Comparison of ENCODE assay signal across 38 cellular contexts in genomic region chr5:78890663-78891379, GRCh38.
"Had no signal": no experiment of that assay in that cellular context is flagged by ENCODE, and none has a peak within 500 bp of the region (broad histone marks: within the 10 kb centered on the region; RNA-seq: fewer than 3 reads in every experiment).

No MANE protein-coding gene starts in this region.

- ATAC-seq: activated CD8-positive, alpha-beta T cell treated with anti-CD3 and anti-CD28 coated beads for 36 hours; activated naive CD8-positive, alpha-beta T cell treated with anti-CD3 and anti-CD28 coated beads, Interleukin-2, amount 50 U/mL, for 24 hours; activated T-cell treated with anti-CD3 and anti-CD28 coated beads, Interleukin-2, amount 50 U/mL, for 4 hours; activated T-cell treated with anti-CD3 and anti-CD28 coated beads, Interleukin-2, amount 50 U/mL, for 72 hours had no signal

- H3K27ac Mint-ChIP-seq: activated B cell treated with CpG ODN at 0.5 μM for 24 hours; activated CD4-positive, alpha-beta memory T cell treated with anti-CD3 and anti-CD28 coated beads for 36 hours; activated CD4-positive, alpha-beta T cell treated with anti-CD3 and anti-CD28 coated beads, Interleukin-2, amount 10 ng/mL, durations not matched to agents 24 days and 14 days; activated CD8-positive, alpha-beta T cell treated with anti-CD3 and anti-CD28 coated beads for 36 hours; activated naive CD4-positive, alpha-beta T cell treated with anti-CD3 and anti-CD28 coated beads, Interleukin-2, amount 10 ng/mL, durations not matched to agents 7 days and 5 days; activated naive CD4-positive, alpha-beta T cell treated with anti-CD3 and anti-CD28 coated beads, Interleukin-2, amount 50 U/mL, for 24 hours; activated naive CD8-positive, alpha-beta T cell; activated naive CD8-positive, alpha-beta T cell treated with anti-CD3 and anti-CD28 coated beads, Interleukin-2, amount 10 ng/mL, durations not matched to agents 7 days and 5 days; activated naive CD8-positive, alpha-beta T cell treated with anti-CD3 and anti-CD28 coated beads, Interleukin-2, amount 50 U/mL, for 24 hours; activated T-cell treated with anti-CD3 and anti-CD28 coated beads, Interleukin-2, amount 50 U/mL, for 72 hours; activated T-helper 2 cell treated with anti-CD3 and anti-CD28 coated beads, Interferon-gamma antibody, Interleukin-2, Interleukin-4, amounts not matched to agents 10 μg/mL and 5 μg/mL and 100 μg/mL, durations not matched to agents 14 hours and 24 hours and 36 hours; brain; T-helper 1 cell treated with Interleukin-12 subunit alpha and Interleukin-12 subunit beta and Interleukin-4 antibody, amounts not matched to agents 30 μg/mL and 1 μg/mL, for 36 hours; T-helper 2 cell treated with Interferon-gamma antibody and Interleukin-4, amounts not matched to agents 5 μg/mL and 100 μg/mL, for 36 hours had no signal

- H3K27me3 ChIP-seq: ascending aorta, cardiac muscle cell had no signal

- H3K9me3 Mint-ChIP-seq: activated B cell treated with CpG ODN at 0.5 μM for 24 hours; activated CD4-positive, alpha-beta memory T cell treated with anti-CD3 and anti-CD28 coated beads for 36 hours; activated CD4-positive, alpha-beta T cell treated with anti-CD3 and anti-CD28 coated beads, Interleukin-2, amount 10 ng/mL, durations not matched to agents 24 days and 14 days; activated naive CD4-positive, alpha-beta T cell treated with anti-CD3 and anti-CD28 coated beads, Interleukin-2, amount 10 ng/mL, durations not matched to agents 7 days and 5 days; activated naive CD4-positive, alpha-beta T cell treated with anti-CD3 and anti-CD28 coated beads, Interleukin-2, amount 50 U/mL, for 24 hours; activated naive CD8-positive, alpha-beta T cell treated with anti-CD3 and anti-CD28 coated beads, Interleukin-2, amount 10 ng/mL, durations not matched to agents 7 days and 5 days; activated naive CD8-positive, alpha-beta T cell treated with anti-CD3 and anti-CD28 coated beads, Interleukin-2, amount 50 U/mL, for 24 hours; activated T-cell treated with anti-CD3 and anti-CD28 coated beads, Interleukin-2, amount 50 U/mL, for 4 hours; activated T-helper 2 cell treated with anti-CD3 and anti-CD28 coated beads, Interferon-gamma antibody, Interleukin-2, Interleukin-4, amounts not matched to agents 10 μg/mL and 5 μg/mL and 100 μg/mL, durations not matched to agents 14 hours and 24 hours and 36 hours; brain; central memory CD8-positive, alpha-beta T cell; T-helper 1 cell treated with Interleukin-12 subunit alpha and Interleukin-12 subunit beta and Interleukin-4 antibody, amounts not matched to agents 30 μg/mL and 1 μg/mL, for 36 hours; T-helper 2 cell treated with Interferon-gamma antibody and Interleukin-4, amounts not matched to agents 5 μg/mL and 100 μg/mL, for 36 hours had no signal

- H3K36me3 ChIP-seq: ascending aorta, cardiac muscle cell had no signal

- H3K4me3 Mint-ChIP-seq: activated B cell treated with CpG ODN at 0.5 μM for 24 hours; activated CD4-positive, alpha-beta memory T cell treated with anti-CD3 and anti-CD28 coated beads for 36 hours; activated CD4-positive, alpha-beta T cell treated with anti-CD3 and anti-CD28 coated beads, Interleukin-2, amount 10 ng/mL, durations not matched to agents 24 days and 14 days; activated CD8-positive, alpha-beta T cell treated with anti-CD3 and anti-CD28 coated beads for 36 hours; activated naive CD4-positive, alpha-beta T cell treated with anti-CD3 and anti-CD28 coated beads, Interleukin-2, amount 10 ng/mL, durations not matched to agents 7 days and 5 days; activated naive CD4-positive, alpha-beta T cell treated with anti-CD3 and anti-CD28 coated beads, Interleukin-2, amount 50 U/mL, for 24 hours; activated naive CD8-positive, alpha-beta T cell; activated naive CD8-positive, alpha-beta T cell treated with anti-CD3 and anti-CD28 coated beads, Interleukin-2, amount 10 ng/mL, durations not matched to agents 7 days and 5 days; activated naive CD8-positive, alpha-beta T cell treated with anti-CD3 and anti-CD28 coated beads, Interleukin-2, amount 50 U/mL, for 24 hours; activated T-cell treated with anti-CD3 and anti-CD28 coated beads, Interleukin-2, amount 50 U/mL, for 4 hours; activated T-cell treated with anti-CD3 and anti-CD28 coated beads, Interleukin-2, amount 50 U/mL, for 72 hours; brain; central memory CD8-positive, alpha-beta T cell; T-helper 1 cell treated with Interleukin-12 subunit alpha and Interleukin-12 subunit beta and Interleukin-4 antibody, amounts not matched to agents 30 μg/mL and 1 μg/mL, for 36 hours; T-helper 2 cell treated with Interferon-gamma antibody and Interleukin-4, amounts not matched to agents 5 μg/mL and 100 μg/mL, for 36 hours had no signal

- DNase-seq: activated B cell treated with CpG ODN at 0.5 μM for 24 hours; activated CD4-positive, alpha-beta memory T cell treated with anti-CD3 and anti-CD28 coated beads for 36 hours; activated CD4-positive, alpha-beta T cell treated with anti-CD3 and anti-CD28 coated beads for 4 hours; activated CD4-positive, alpha-beta T cell treated with anti-CD3 and anti-CD28 coated beads, Interleukin-2, amount 10 ng/mL, durations not matched to agents 24 days and 14 days; activated CD4-positive, alpha-beta T cell treated with anti-CD3 and anti-CD28 coated beads, Interleukin-2, amount 50 U/mL, for 1 hour; activated CD4-positive, alpha-beta T cell treated with anti-CD3 and anti-CD28 coated beads, Interleukin-2, amount 50 U/mL, for 4 hours; activated CD4-positive, CD25-positive, alpha-beta regulatory T cell treated with anti-CD3 and anti-CD28 coated beads, Interleukin-2, amount 50 U/mL, for 72 hours; activated CD8-positive, alpha-beta memory T cell treated with anti-CD3 and anti-CD28 coated beads, Interleukin-2, amount 50 U/mL, for 4 hours; activated CD8-positive, alpha-beta T cell treated with anti-CD3 and anti-CD28 coated beads for 36 hours; activated effector memory CD4-positive, alpha-beta T cell treated with Interleukin-2 at 50 U/mL for 16 hours; activated gamma-delta T cell; activated naive CD4-positive, alpha-beta T cell treated with anti-CD3 and anti-CD28 coated beads, Interleukin-2, amount 10 ng/mL, durations not matched to agents 7 days and 5 days; activated naive CD4-positive, alpha-beta T cell treated with Interleukin-2 at 50 U/mL for 16 hours; activated naive CD8-positive, alpha-beta T cell treated with anti-CD3 and anti-CD28 coated beads, Interleukin-2, amount 10 ng/mL, durations not matched to agents 7 days and 5 days; activated naive CD8-positive, alpha-beta T cell treated with anti-CD3 and anti-CD28 coated beads, Interleukin-2, amount 50 U/mL, for 24 hours; activated T-cell treated with anti-CD3 and anti-CD28 coated beads for 4 hours; activated T-cell treated with anti-CD3 and anti-CD28 coated beads, Interleukin-2, amount 50 U/mL, for 1 hour; activated T-cell treated with anti-CD3 and anti-CD28 coated beads, Interleukin-2, amount 50 U/mL, for 4 hours; activated T-cell treated with anti-CD3 and anti-CD28 coated beads, Interleukin-2, amount 50 U/mL, for 72 hours; amygdala; anterior cingulate cortex; caudate nucleus; cerebellar nuclear complex; T-helper 1 cell; T-helper 2 cell; T-helper 9 cell had no signal

- H3K9me3 ChIP-seq: ascending aorta had no signal

- H3K36me3 Mint-ChIP-seq: activated naive CD4-positive, alpha-beta T cell treated with anti-CD3 and anti-CD28 coated beads, Interleukin-2, amount 10 ng/mL, durations not matched to agents 7 days and 5 days; brain had no signal

- H3K27ac ChIP-seq: ascending aorta, cardiac muscle cell, VCaP had no signal

- H3K27me3 Mint-ChIP-seq: activated B cell treated with CpG ODN at 0.5 μM for 24 hours; activated CD4-positive, alpha-beta memory T cell treated with anti-CD3 and anti-CD28 coated beads for 36 hours; activated CD8-positive, alpha-beta T cell treated with anti-CD3 and anti-CD28 coated beads for 36 hours; activated naive CD4-positive, alpha-beta T cell treated with anti-CD3 and anti-CD28 coated beads, Interleukin-2, amount 10 ng/mL, durations not matched to agents 7 days and 5 days; activated naive CD4-positive, alpha-beta T cell treated with anti-CD3 and anti-CD28 coated beads, Interleukin-2, amount 50 U/mL, for 24 hours; activated naive CD8-positive, alpha-beta T cell; activated naive CD8-positive, alpha-beta T cell treated with anti-CD3 and anti-CD28 coated beads, Interleukin-2, amount 50 U/mL, for 24 hours; brain; central memory CD8-positive, alpha-beta T cell had no signal

- H3K4me3 ChIP-seq: ascending aorta, cardiac muscle cell had no signal

- FAIRE-seq: bronchial epithelial cell, TTC549 had no signal
